Comparison of ENCODE assay signal across 9 cellular contexts in genomic region chr7:47552631-47553030, GRCh38. TPM values are rescaled to one million over a fixed set of nuclear protein-coding genes. Genes with fewer than 3 reads are reported as not detected.
DNase-seq lines count a peak whose midpoint lies in the region; ATAC-seq and TF ChIP-seq lines count a peak whose summit lies in the region.
"Had no signal": no experiment of that assay in that cellular context is flagged by ENCODE, and none has a peak within 500 bp of the region (broad histone marks: within the 10 kb centered on the region; RNA-seq: fewer than 3 reads in every experiment).

No MANE protein-coding gene starts in this region.

- WGBS in psoas muscle, 3 donors, result 60 to 73% (median 70%) methylated on average over 3 of the region's 3 CpGs
- WGBS in testis, 2 donors, result 36 to 51% methylated on average over 3 of the region's 3 CpGs

- H3K4me1 ChIP-seq in adipocyte (ENCODE audit: control insufficient read depth, insufficient read depth, low read length) (peaks cover 48% of the 10 kb centered on the region), psoas muscle (peaks cover 4% of the 10 kb centered on the region), testis (peaks cover 26% of the 10 kb centered on the region)
- H3K4me1 ChIP-seq: right lobe of liver had no signal

- no peaks in the 10 kb centered on the region for H3K9me3 ChIP-seq in adipocyte (ENCODE audit: control insufficient read depth, low read length)
- no peaks in the 10 kb centered on the region for H3K9me3 ChIP-seq in psoas muscle
- H3K9me3 ChIP-seq in testis, result no peaks in the 10 kb centered on the region
- H3K9me3 ChIP-seq: right lobe of liver had no signal

- H3K27ac ChIP-seq in psoas muscle (peak overlapping the region; percentile 41), testis (no peak overlapping the region)
- H3K27ac ChIP-seq: right lobe of liver had no signal

- H3K27me3 ChIP-seq in adipocyte (replicated peaks; ENCODE audit: control insufficient read depth, insufficient read depth, low read length) (no peaks in the 10 kb centered on the region), psoas muscle (ENCODE audit: insufficient read depth in 3 of 3, low read length in 2 of 3) (no peaks in the 10 kb centered on the region), testis (no peaks in the 10 kb centered on the region)
- H3K27me3 ChIP-seq: right lobe of liver had no signal

- no peak for TF ChIP-seq POLR2A in testis (IDR thresholded peaks at IDR 0.05)

- TF ChIP-seq CTCF in psoas muscle (IDR thresholded peaks at IDR 0.05) (no peak), testis (IDR thresholded peaks at IDR 0.05) (no peak)

- DNase-seq in adipocyte (ENCODE audit: low read depth) (no peak), psoas muscle (peak in 1 of 2 donors; percentile 35), SKM-1 treated with dmso at 0.1 percent for 144 hours (lab: John Stamatoyannopoulos, UW; ENCODE audit: unreplicated experiment) (no peak), HK-2 (ENCODE audit: unreplicated experiment) (no peak), testis (no peak), HEK293T (ENCODE audit: extremely low spot score) (no peak)
- DNase-seq: right lobe of liver had no signal

- POLR2A ChIA-PET in HEK293T (lab: Yijun Ruan, JAX), result no interaction called here

- ATAC-seq in GM18868 (IDR thresholded peaks at IDR 0.05; ENCODE audit: unreplicated experiment) (peak; percentile 100), HG02884 (IDR thresholded peaks at IDR 0.05; ENCODE audit: unreplicated experiment) (peak; percentile 100), psoas muscle (peak; percentile 50 to 83 (median 68))

- peak overlapping the region; percentile 48 for H3K9ac ChIP-seq in adipocyte (ENCODE audit: low read length)

- no peaks in the 10 kb centered on the region for H3K36me3 ChIP-seq in adipocyte (ENCODE audit: control insufficient read depth, insufficient read depth, low read length, severe bottlenecking)
- H3K36me3 ChIP-seq in psoas muscle (ENCODE audit: insufficient read depth in 1 of 2, low read depth in 1 of 2), result no peaks in the 10 kb centered on the region
- no peaks in the 10 kb centered on the region for H3K36me3 ChIP-seq in testis (ENCODE audit: low read depth, missing control alignments)
- H3K36me3 ChIP-seq: right lobe of liver had no signal

- CTCF ChIA-PET in HEK293T (lab: Yijun Ruan, JAX), result interaction anchor here (0.5 kb wide), 1 partner anchor 201 kb away, joined by 3 read pairs; no protein-coding TSS in a partner anchor

- intact Hi-C loops in psoas muscle (cut with DNase I) (no loop called here), testis (cut with DNase I; ENCODE audit: low total_unique reads) (no loop called here)

- H3K4me3 ChIP-seq in adipocyte (ENCODE audit: low read length), result peak overlapping the region; percentile 39
- H3K4me3 ChIP-seq in psoas muscle, result no peak overlapping the region
- H3K4me3 ChIP-seq in testis, result no peak overlapping the region
- H3K4me3 ChIP-seq: right lobe of liver had no signal

TF ChIP-seq in HEK293T, 16 proteins besides CTCF, POLR2A, EP300 and RAD21:
- TF ChIP-seq LEF1 (IDR thresholded peaks at IDR 0.05; ENCODE audit: borderline replicate concordance) (no peak), NFRKB (IDR thresholded peaks at IDR 0.05) (no peak), ARNT (IDR thresholded peaks at IDR 0.05) (no peak), CTBP1 (IDR thresholded peaks at IDR 0.05; ENCODE audit: borderline replicate concordance) (no peak), FOXA1 (IDR thresholded peaks at IDR 0.05) (no peak), ZNF384 (IDR thresholded peaks at IDR 0.05) (no peak), L3MBTL2 (conservative IDR thresholded peaks at IDR 0.05) (no peak), SUZ12 (IDR thresholded peaks at IDR 0.05) (no peak), FOXK2 (IDR thresholded peaks at IDR 0.05) (no peak), BHLHE40 (IDR thresholded peaks at IDR 0.05; ENCODE audit: borderline replicate concordance) (no peak), FOXM1 (IDR thresholded peaks at IDR 0.05; ENCODE audit: borderline replicate concordance) (no peak), SP1 (IDR thresholded peaks at IDR 0.05) (no peak), ELF4 (IDR thresholded peaks at IDR 0.05) (no peak), TARDBP (IDR thresholded peaks at IDR 0.05) (no peak), PKNOX1 (IDR thresholded peaks at IDR 0.05) (no peak), HDGF (IDR thresholded peaks at IDR 0.05; ENCODE audit: borderline replicate concordance) (no peak)

RNA-seq across cellular contexts. Expression of gene TNS3, which starts 29.3 kb away (rescaled TPM):
- 10 to 100 TPM; 35.0 to 75.3 (median 45.6) TPM for total RNA-seq in psoas muscle
- polyA plus RNA-seq in psoas muscle, result 10 to 100 TPM; 11.5 to 20.2 (median 12.5) TPM
- total RNA-seq in testis, result 10 to 100 TPM; 60.0 to 93.5 TPM
- polyA plus RNA-seq in testis (ENCODE audit: insufficient read depth, low read depth, low replicate concordance), result 28.5 TPM
